In the genomic region with DNA sequence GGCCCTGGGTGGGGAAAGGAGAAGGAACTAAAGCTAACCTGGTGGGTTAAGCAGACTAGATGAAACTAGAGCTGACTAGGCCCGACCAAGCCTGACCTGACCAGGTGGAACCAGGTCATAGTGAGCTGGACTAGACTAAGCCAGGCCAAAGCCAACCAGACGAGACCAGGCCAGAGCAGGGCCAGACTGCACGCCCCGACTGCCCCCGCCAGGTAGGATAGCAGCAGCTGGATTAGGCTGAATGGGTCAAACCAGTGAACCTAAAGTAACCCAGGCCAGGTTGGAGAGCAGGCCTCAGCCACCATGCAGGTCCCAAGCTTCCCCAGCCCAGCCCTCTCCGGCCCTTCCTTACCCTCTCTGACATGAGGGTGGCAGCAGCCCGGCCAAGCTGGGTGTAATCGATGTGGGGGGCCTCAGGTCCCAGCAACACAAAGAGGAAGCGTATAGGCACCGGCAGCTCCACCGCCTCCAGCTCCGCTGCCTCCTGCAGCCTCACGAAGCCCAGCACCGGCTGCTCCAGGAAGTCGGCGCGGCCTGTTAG, we compare ENCODE assay signal across 30 cellular contexts. TPM values are rescaled to one million over a fixed set of nuclear protein-coding genes. Genes with fewer than 3 reads are reported as not detected.
"Had no signal": no experiment of that assay in that cellular context is flagged by ENCODE, and none has a peak within 500 bp of the region (broad histone marks: within the 10 kb centered on the region; RNA-seq: fewer than 3 reads in every experiment).

No MANE protein-coding gene starts in this region.

- H3K4me2 ChIP-seq: smooth muscle cell had no signal

- H3K27ac ChIP-seq: colonic mucosa, dorsolateral prefrontal cortex, esophagus muscularis mucosa, sigmoid colon, testis, upper lobe of left lung had no signal

- ATAC-seq: activated CD4-positive, CD25-positive, alpha-beta regulatory T cell treated with anti-CD3 and anti-CD28 coated beads, Interleukin-2, amount 50 U/mL, for 24 hours; activated T-cell treated with anti-CD3 and anti-CD28 coated beads, Interleukin-2, amount 50 U/mL, for 72 hours; effector memory CD8-positive, alpha-beta T cell; mucosa of descending colon had no signal

- H3K4me1 ChIP-seq: colonic mucosa, esophagus muscularis mucosa, sigmoid colon, testis, upper lobe of left lung had no signal

- DNase-seq: activated CD4-positive, alpha-beta memory T cell treated with anti-CD3 and anti-CD28 coated beads, Interleukin-2, amount 10 ng/mL, durations not matched to agents 7 days and 5 days; activated CD4-positive, alpha-beta T cell treated with anti-CD3 and anti-CD28 coated beads, Interleukin-2, amount 10 ng/mL, durations not matched to agents 24 days and 14 days; activated effector memory CD4-positive, alpha-beta T cell treated with Interleukin-2 at 50 U/mL for 16 hours; activated naive CD4-positive, alpha-beta T cell treated with anti-CD3 and anti-CD28 coated beads for 36 hours; activated naive CD8-positive, alpha-beta T cell treated with anti-CD3 and anti-CD28 coated beads, Interleukin-2, amount 10 ng/mL, durations not matched to agents 7 days and 5 days; activated T-cell treated with anti-CD3 and anti-CD28 coated beads, Interleukin-2, amount 50 U/mL, for 72 hours; amniotic stem cell; colonic mucosa; dorsolateral prefrontal cortex; effector memory CD8-positive, alpha-beta T cell; hypothalamus; mesenchymal stem cell; mucosa of descending colon; nephron progenitor cell; nucleus accumbens; sigmoid colon; stimulated activated CD4-positive, alpha-beta T cell treated with anti-CD3 and anti-CD28 coated beads, Interleukin-15, amount 100 ng/mL, for 24 hours; stimulated activated CD8-positive, alpha-beta memory T cell treated with anti-CD3 and anti-CD28 coated beads, Interleukin-4, amount 100 ng/mL, for 48 hours; stimulated activated naive CD4-positive, alpha-beta T cell; T-helper 9 cell; testis had no signal

- H3K4me3 ChIP-seq: colonic mucosa, dorsolateral prefrontal cortex, esophagus muscularis mucosa, mucosa of descending colon, sigmoid colon, smooth muscle cell, testis, upper lobe of left lung had no signal

- H3K27me3 ChIP-seq: colonic mucosa, dorsolateral prefrontal cortex, testis, upper lobe of left lung had no signal

- H3K9me3 ChIP-seq: colonic mucosa, esophagus muscularis mucosa, mucosa of descending colon, sigmoid colon, testis, upper lobe of left lung had no signal

- H3K36me3 ChIP-seq: colonic mucosa, esophagus muscularis mucosa, sigmoid colon, upper lobe of left lung had no signal

- FAIRE-seq: bronchial epithelial cell, endothelial cell of umbilical vein, frontal cortex, islet of Langerhans had no signal

RNA-seq across cellular contexts. Expression of a gene that starts 9.1 kb away (rescaled TPM):
- total RNA-seq: activated CD4-positive, alpha-beta memory T cell treated with anti-CD3 and anti-CD28 coated beads, Interleukin-2, amount 10 ng/mL, durations not matched to agents 7 days and 5 days; activated CD4-positive, alpha-beta T cell treated with anti-CD3 and anti-CD28 coated beads, Interleukin-2, amount 10 ng/mL, durations not matched to agents 24 days and 14 days; activated naive CD4-positive, alpha-beta T cell treated with anti-CD3 and anti-CD28 coated beads for 36 hours; activated naive CD8-positive, alpha-beta T cell treated with anti-CD3 and anti-CD28 coated beads, Interleukin-2, amount 10 ng/mL, durations not matched to agents 7 days and 5 days; activated T-cell treated with anti-CD3 and anti-CD28 coated beads, Interleukin-2, amount 50 U/mL, for 72 hours; bronchial epithelial cell; endothelial cell of umbilical vein; mucosa of descending colon; smooth muscle cell; T-helper 1 cell treated with Interleukin-12 subunit alpha and Interleukin-12 subunit beta and Interleukin-4 antibody, amounts not matched to agents 30 ng/mL and 1 ng/mL, for 36 hours had no signal
- polyA plus RNA-seq: endothelial cell of umbilical vein, smooth muscle cell had no signal

RNA-seq across cellular contexts. Expression of a gene that starts 49.5 kb away (rescaled TPM):
- total RNA-seq: endothelial cell of umbilical vein had no signal
